Comparison of ENCODE assay signal across 4 cellular contexts in genomic region chr2:90248400-90248799, GRCh38.
DNase-seq lines count a peak whose midpoint lies in the region; FAIRE-seq and TF ChIP-seq lines count a peak whose summit lies in the region.
"Not testable (repeated sequence)": the region's sequence is repeated elsewhere in the genome, so short reads cannot be mapped to it uniquely, and the experiment has no call there.

No MANE protein-coding gene starts in this region.

- H3K4me1 ChIP-seq in kidney (ENCODE audit: control insufficient read depth in 1 of 2, insufficient read depth in 1 of 2, low read depth in 1 of 2, low read length in 2 of 2) = not testable (repeated sequence)

- not testable (repeated sequence) for H3K9me3 ChIP-seq in kidney (ENCODE audit: control insufficient read depth in 1 of 2, low read length in 2 of 2)

- H3K36me3 ChIP-seq in kidney (ENCODE audit: control insufficient read depth in 1 of 2, insufficient read depth in 2 of 2, low read length in 2 of 2) = not testable (repeated sequence)

- not testable (repeated sequence) for FAIRE-seq in kidney (lab: Jason Lieb, UNC)

- not testable (repeated sequence) for H3K4me3 ChIP-seq in kidney (ENCODE audit: low read length in 2 of 2)

- H3K27ac ChIP-seq in kidney (ENCODE audit: low read depth in 2 of 2, low read length in 2 of 2) = not testable (repeated sequence)

- H3K9ac ChIP-seq in kidney (ENCODE audit: low read length in 2 of 2) = not testable (repeated sequence)

- intact Hi-C loops in kidney (cut with DNase I); posterior vena cava (cut with DNase I): not testable (repeated sequence)

- DNase-seq in Daoy (ENCODE audit: low read depth) (peak; percentile 15), RPMI8226 (peak; percentile 36), kidney (peak; percentile 50), posterior vena cava (ENCODE audit: low spot score) (peak; percentile 42)

- not testable (repeated sequence) for TF ChIP-seq CTCF in kidney (IDR thresholded peaks at IDR 0.05; ENCODE audit: borderline replicate concordance, extremely low read depth, insufficient read depth)
